In the genomic region with DNA sequence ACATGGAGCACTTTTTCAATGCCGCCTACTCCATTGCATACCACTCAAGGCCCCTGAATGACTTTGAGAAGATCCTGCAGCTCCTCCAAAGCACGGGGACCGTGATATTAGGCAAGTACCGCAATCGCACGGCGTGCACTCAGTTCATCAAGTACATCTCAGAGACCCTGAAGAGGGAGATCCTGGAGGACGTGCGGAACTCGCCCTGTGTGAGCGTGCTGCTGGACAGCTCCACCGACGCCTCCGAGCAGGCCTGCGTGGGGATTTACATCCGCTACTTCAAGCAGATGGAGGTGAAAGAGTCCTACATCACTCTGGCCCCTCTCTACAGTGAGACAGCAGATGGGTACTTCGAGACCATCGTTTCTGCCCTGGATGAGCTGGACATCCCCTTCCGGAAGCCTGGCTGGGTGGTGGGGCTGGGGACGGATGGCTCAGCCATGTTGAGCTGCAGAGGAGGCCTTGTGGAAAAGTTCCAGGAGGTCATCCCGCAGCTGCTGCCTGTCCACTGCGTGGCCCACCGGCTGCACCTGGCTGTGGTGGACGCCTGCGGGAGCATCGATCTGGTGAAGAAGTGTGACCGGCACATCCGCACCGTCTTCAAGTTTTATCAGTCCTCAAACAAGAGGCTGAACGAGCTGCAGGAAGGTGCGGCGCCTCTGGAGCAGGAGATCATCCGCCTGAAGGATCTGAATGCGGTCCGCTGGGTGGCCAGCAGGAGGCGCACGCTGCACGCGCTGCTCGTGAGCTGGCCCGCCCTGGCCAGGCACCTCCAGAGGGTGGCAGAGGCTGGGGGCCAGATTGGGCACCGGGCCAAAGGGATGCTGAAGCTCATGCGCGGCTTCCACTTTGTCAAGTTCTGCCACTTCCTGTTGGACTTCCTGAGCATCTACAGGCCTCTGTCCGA, we compare ENCODE assay signal across 9 cellular contexts. TPM values are rescaled to one million over a fixed set of nuclear protein-coding genes. Genes with fewer than 3 reads are reported as not detected.
DNase-seq lines count a peak whose midpoint lies in the region; TF ChIP-seq lines count a peak whose summit lies in the region.
"Had no signal": no experiment of that assay in that cellular context is flagged by ENCODE, and none has a peak within 500 bp of the region (broad histone marks: within the 10 kb centered on the region; RNA-seq: fewer than 3 reads in every experiment).

No MANE protein-coding gene starts in this region.

- H3K4me3 Mint-ChIP-seq in mesothelial cell of epicardium = no peak overlapping the region

- POLR2A ChIA-PET in BJ (lab: Charles Lee) = no interaction called here

- CTCF ChIA-PET in BJ (lab: Yijun Ruan, JAX) = interaction anchor here (1.3 to 1.5 kb wide), 2 partner anchors 9 to 11 kb away, joined by 4 to 5 read pairs; no protein-coding TSS in a partner anchor

- H3K27me3 Mint-ChIP-seq in mesothelial cell of epicardium (ENCODE audit: low read depth) = no peaks in the 10 kb centered on the region

- in situ Hi-C loops in GM13976 (cut with MboI; ENCODE audit: low sequenced_read_pairs, unreplicated experiment) (no loop called here), brain microvascular endothelial cell (cut with HindIII; ENCODE audit: low pct_ligation_motif_present, low sequenced_read_pairs) (no loop called here)

- H3K36me3 Mint-ChIP-seq in mesothelial cell of epicardium = peaks cover 17% of the 10 kb centered on the region

- no peak overlapping the region for H3K27ac Mint-ChIP-seq in mesothelial cell of epicardium

- H3K9me3 Mint-ChIP-seq in mesothelial cell of epicardium = no peaks in the 10 kb centered on the region

- peaks cover 7% of the 10 kb centered on the region for H3K4me1 Mint-ChIP-seq in mesothelial cell of epicardium

- DNase-seq in BJ (ENCODE audit: low read depth) (no peak), GM13976 (ENCODE audit: low spot score) (no peak), brain microvascular endothelial cell (no peak), mesothelial cell of epicardium (ENCODE audit: low spot score in 2 of 2, unreplicated experiment in 2 of 2) (no peak), DMS 273 treated with DMSO at 0.1 percent for 48 hours (lab: John Stamatoyannopoulos, UW) (no peak), AG08396 (ENCODE audit: low spot score) (no peak)
- no peak for DNase-seq in activated CD4-positive, CD25-positive, alpha-beta regulatory T cell treated with anti-CD3 and anti-CD28 coated beads, Interleukin-2, amount 50 U/mL, for 72 hours
- DNase-seq in activated CD8-positive, alpha-beta memory T cell treated with anti-CD3 and anti-CD28 coated beads, Interleukin-2, amount 50 U/mL, for 48 hours = no peak
- DNase-seq: Kasumi-1 had no signal

- H3K4me3 ChIP-seq in BJ (ENCODE audit: low read depth, low read length) (no peak overlapping the region), brain microvascular endothelial cell (ENCODE audit: low read depth, low read length) (no peak overlapping the region)

- H3K36me3 ChIP-seq in BJ (ENCODE audit: control insufficient read depth, insufficient read depth, low read length) (peaks cover 24% of the 10 kb centered on the region), brain microvascular endothelial cell (replicated peaks) (no peaks in the 10 kb centered on the region)

- H3K27ac ChIP-seq in brain microvascular endothelial cell = no peak overlapping the region

- H3K27me3 ChIP-seq in BJ (ENCODE audit: control insufficient read depth, insufficient read depth, low read length) = no peaks in the 10 kb centered on the region
- H3K27me3 ChIP-seq in brain microvascular endothelial cell (replicated peaks) = no peaks in the 10 kb centered on the region

- TF ChIP-seq CTCF in BJ (IDR thresholded peaks at IDR 0.05; ENCODE audit: insufficient read depth, low read depth, low read length) (peak; percentile 28), GM13976 (IDR thresholded peaks at IDR 0.05; ENCODE audit: borderline replicate concordance, control extremely low read depth, extremely low read depth, insufficient read depth, missing control alignments) (peak; percentile 29), brain microvascular endothelial cell (IDR thresholded peaks at IDR 0.05; ENCODE audit: low read depth, low read length, missing control alignments) (peak; percentile 57), mesothelial cell of epicardium (IDR thresholded peaks at IDR 0.05; ENCODE audit: unreplicated experiment) (peak; percentile 36)

RNA-seq across cellular contexts. Expression of gene ATP6V0E2, which starts 12.7 kb away (rescaled TPM):
- 10.7 and 17.7 TPM in 2 replicates for polyA plus RNA-seq in BJ (2011; rRNA removed)
- 8.7 and 8.8 TPM in 2 replicates for polyA minus RNA-seq in BJ (2011; rRNA and poly(A)+ RNA removed)
- 27.1 to 30.0 TPM (median 28.3 TPM) in 3 replicates for total RNA-seq in mesothelial cell of epicardium

RNA-seq across cellular contexts. Expression of gene ZNF862, which starts 22.9 kb away (rescaled TPM):
- polyA plus RNA-seq in BJ (2011; rRNA removed) = 15.7 and 20.4 TPM in 2 replicates
- 11.8 and 19.2 TPM in 2 replicates for polyA minus RNA-seq in BJ (2011; rRNA and poly(A)+ RNA removed)
- total RNA-seq in mesothelial cell of epicardium = 27.4 to 31.6 TPM (median 27.7 TPM) in 3 replicates
